In the genomic region with DNA sequence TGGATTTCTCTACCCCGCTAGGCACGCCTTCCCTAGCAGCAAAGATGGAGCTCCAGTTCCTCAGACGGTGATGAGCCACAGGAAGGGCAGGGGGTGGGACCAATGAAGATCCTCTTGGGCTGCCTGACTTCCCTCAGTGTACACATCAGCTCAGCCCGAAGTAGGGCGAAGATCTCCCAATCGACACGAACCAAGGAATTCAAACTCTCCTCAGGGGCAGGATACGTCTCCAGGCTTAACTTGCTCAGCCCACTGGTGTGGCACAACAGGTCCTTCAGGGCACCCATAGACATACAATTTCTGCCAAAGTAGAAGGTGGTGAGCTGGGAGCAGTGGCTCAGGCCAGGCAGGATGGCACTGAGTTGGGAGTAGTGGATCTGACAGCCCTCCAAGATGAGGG, we compare ENCODE assay signal across 15 cellular contexts. TPM values are rescaled to one million over a fixed set of nuclear protein-coding genes. Genes with fewer than 3 reads are reported as not detected.
"Had no signal": no experiment of that assay in that cellular context is flagged by ENCODE, and none has a peak within 500 bp of the region (broad histone marks: within the 10 kb centered on the region; RNA-seq: fewer than 3 reads in every experiment).

No MANE protein-coding gene starts in this region.

RNA-seq across cellular contexts. Expression of a gene that starts 4.4 kb away (rescaled TPM):
- total RNA-seq: stomach, subcutaneous adipose tissue, suprapubic skin, temporal lobe, thoracic aorta, thyroid gland, tibial nerve, transverse colon, upper lobe of left lung, upper lobe of right lung, ureter, urinary bladder, uterus, vagina had no signal

RNA-seq across cellular contexts. Expression of a gene that starts 27.1 kb away (rescaled TPM):
- total RNA-seq: stomach, subcutaneous adipose tissue, suprapubic skin, temporal lobe, thoracic aorta, thyroid gland, tibial nerve, transverse colon, upper lobe of left lung, upper lobe of right lung, ureter, urinary bladder, uterus, vagina had no signal

RNA-seq across cellular contexts. Expression of a gene that starts 29.3 kb away (rescaled TPM):
- total RNA-seq: stomach, subcutaneous adipose tissue, suprapubic skin, temporal lobe, testis, thoracic aorta, thyroid gland, tibial nerve, transverse colon, upper lobe of left lung, upper lobe of right lung, ureter, urinary bladder, uterus, vagina had no signal

RNA-seq across cellular contexts. Expression of a gene that starts 39.2 kb away (rescaled TPM):
- total RNA-seq: stomach, subcutaneous adipose tissue, suprapubic skin, temporal lobe, testis, thoracic aorta, thyroid gland, tibial nerve, transverse colon, upper lobe of left lung, upper lobe of right lung, ureter, urinary bladder, uterus, vagina had no signal

RNA-seq across cellular contexts. Expression of a gene that starts 46.9 kb away (rescaled TPM):
- total RNA-seq: stomach, subcutaneous adipose tissue, suprapubic skin, temporal lobe, thoracic aorta, thyroid gland, tibial nerve, transverse colon, upper lobe of left lung, upper lobe of right lung, ureter, urinary bladder, uterus, vagina had no signal
